ENCODE assay signal across 11 cellular contexts in the genomic region with DNA sequence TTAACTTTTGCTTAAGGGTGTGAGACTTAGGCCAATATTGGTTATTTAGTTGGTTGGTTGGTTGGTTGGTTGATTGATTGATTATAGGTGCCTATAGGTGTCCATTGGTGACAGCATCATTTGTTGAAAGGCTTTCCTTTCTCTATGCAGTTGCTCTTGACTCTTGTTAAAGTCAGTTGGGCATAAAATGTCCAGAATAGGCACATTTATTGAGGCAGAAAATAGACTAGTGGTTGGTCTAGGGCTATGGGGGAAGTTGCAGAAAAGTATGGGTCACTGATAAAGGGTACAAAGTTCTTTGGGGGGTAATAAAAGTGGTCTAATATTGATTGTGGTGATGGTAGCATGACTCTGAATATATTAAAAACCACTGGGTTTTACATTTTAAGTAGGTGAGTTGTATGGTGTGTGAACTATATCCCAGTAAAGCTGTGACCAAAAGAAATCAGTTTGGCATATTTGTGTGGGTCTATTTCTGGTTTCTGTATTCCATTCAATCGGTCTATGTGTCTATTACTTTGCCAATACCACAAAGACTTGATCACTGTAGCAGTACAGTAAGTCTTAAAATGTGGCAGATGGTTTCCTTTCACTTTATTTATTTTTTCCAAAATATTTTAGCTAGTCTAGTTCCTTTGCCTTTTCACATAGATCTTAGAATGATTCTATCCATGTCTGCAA.
"Had no signal": no experiment of that assay in that cellular context is flagged by ENCODE, and none has a peak within 500 bp of the region (broad histone marks: within the 10 kb centered on the region; RNA-seq: fewer than 3 reads in every experiment).

No MANE protein-coding gene starts in this region.

- H3K4me3 ChIP-seq: adrenal gland, dorsolateral prefrontal cortex, ovary, thoracic aorta, upper lobe of right lung had no signal

- H3K27ac ChIP-seq: adrenal gland, ovary, thoracic aorta, upper lobe of right lung had no signal

- DNase-seq: activated naive CD4-positive, alpha-beta T cell; activated T-cell treated with anti-CD3 and anti-CD28 coated beads, Interleukin-2, amount 50 U/mL, for 48 hours; adrenal gland; dorsolateral prefrontal cortex; islet precursor cell; midbrain; ovary; SW 1271; upper lobe of right lung had no signal

- H3K27me3 ChIP-seq: adrenal gland, dorsolateral prefrontal cortex, ovary, upper lobe of right lung had no signal

- H3K9me3 ChIP-seq: adrenal gland, ovary, thoracic aorta, upper lobe of right lung had no signal

- H3K4me1 ChIP-seq: adrenal gland, upper lobe of right lung had no signal

- ATAC-seq: sciatic nerve, upper lobe of right lung had no signal

- H3K36me3 ChIP-seq: adrenal gland, ovary, thoracic aorta, upper lobe of right lung had no signal
